In the genomic region with DNA sequence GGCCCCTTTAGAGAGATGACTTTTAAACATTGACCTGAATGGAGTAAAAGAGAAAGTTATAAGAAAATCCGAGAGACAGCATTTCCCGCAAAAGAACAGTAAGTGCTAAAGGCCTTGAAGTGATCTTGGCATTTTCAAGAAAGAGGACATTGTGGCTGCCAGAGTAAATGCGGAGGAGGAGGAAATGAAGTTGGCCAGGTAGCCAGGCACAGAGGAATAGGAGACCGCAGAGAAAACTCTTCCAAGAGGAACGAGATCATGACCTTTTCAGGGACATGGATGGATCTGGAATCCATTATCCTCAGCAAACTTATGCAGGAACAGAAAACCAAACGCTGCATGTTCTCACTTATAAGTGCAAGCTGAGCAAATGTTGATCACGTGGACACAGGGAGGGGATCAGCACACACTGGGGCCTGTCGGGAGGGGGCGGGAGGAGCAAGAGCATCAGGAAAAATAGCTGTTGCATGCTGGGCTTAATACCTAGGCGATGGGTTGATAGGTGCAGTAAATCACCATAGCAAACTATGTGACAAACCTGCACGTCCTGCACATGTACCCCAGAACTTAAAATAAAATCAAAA, we compare ENCODE assay signal across 15 cellular contexts. TPM values are rescaled to one million over a fixed set of nuclear protein-coding genes. Genes with fewer than 3 reads are reported as not detected.
DNase-seq lines count a peak whose midpoint lies in the region; ATAC-seq, FAIRE-seq and TF ChIP-seq lines count a peak whose summit lies in the region.
"Had no signal": no experiment of that assay in that cellular context is flagged by ENCODE, and none has a peak within 500 bp of the region (broad histone marks: within the 10 kb centered on the region; RNA-seq: fewer than 3 reads in every experiment).

No MANE protein-coding gene starts in this region.

- no peak overlapping the region for H3K4me3 Mint-ChIP-seq in MCF 10A (ENCODE audit: unreplicated experiment)
- no peak overlapping the region for H3K4me3 Mint-ChIP-seq in activated T-helper 17 cell treated with anti-CD3 and anti-CD28 coated beads, Interleukin-2, amount 50 U/mL, for 72 hours
- H3K4me3 Mint-ChIP-seq: neural crest cell had no signal

- H3K4me1 Mint-ChIP-seq in MCF 10A (ENCODE audit: insufficient read depth, unreplicated experiment): no peaks in the 10 kb centered on the region
- H3K4me1 Mint-ChIP-seq in activated T-helper 17 cell treated with anti-CD3 and anti-CD28 coated beads, Interleukin-2, amount 50 U/mL, for 72 hours: peaks cover 5% of the 10 kb centered on the region
- H3K4me1 Mint-ChIP-seq: neural crest cell had no signal

- no peak overlapping the region for H3K9ac ChIP-seq in kidney (ENCODE audit: low read length in 2 of 2)

- intact Hi-C loops in breast epithelium (cut with DNase I; ENCODE audit: low total_unique reads): no loop called here
- intact Hi-C loops in MCF 10A (cut with micrococcal nuclease): no loop called here
- intact Hi-C loops in kidney (cut with DNase I): no loop called here

- no peak for FAIRE-seq in kidney (lab: Jason Lieb, UNC)
- FAIRE-seq: endometrium had no signal

- POLR2A ChIA-PET in MCF 10A (lab: Yijun Ruan, JAX): interaction anchor here (0.6 kb wide), 1 partner anchor 19 kb away, joined by 4 read pairs; no protein-coding TSS in a partner anchor

- H3K4me1 ChIP-seq in breast epithelium (peaks cover 0 to 8% of the 10 kb centered on the region in 2 donors), kidney (ENCODE audit: control insufficient read depth in 1 of 2, insufficient read depth in 1 of 2, low read depth in 1 of 2, low read length in 2 of 2) (no peaks in the 10 kb centered on the region)
- H3K4me1 ChIP-seq: transverse colon had no signal

- H3K36me3 ChIP-seq in breast epithelium (no peaks in the 10 kb centered on the region), kidney (ENCODE audit: control insufficient read depth in 1 of 2, insufficient read depth in 2 of 2, low read length in 2 of 2) (no peaks in the 10 kb centered on the region)

- no peaks in the 10 kb centered on the region for H3K9me3 Mint-ChIP-seq in MCF 10A (ENCODE audit: unreplicated experiment)
- no peaks in the 10 kb centered on the region for H3K9me3 Mint-ChIP-seq in activated T-helper 17 cell treated with anti-CD3 and anti-CD28 coated beads, Interleukin-2, amount 50 U/mL, for 72 hours
- H3K9me3 Mint-ChIP-seq: neural crest cell had no signal

- DNase-seq in breast epithelium (ENCODE audit: low spot score in 2 of 2) (peak in 1 of 2 donors; percentile 50), MCF 10A (ENCODE audit: unreplicated experiment) (no peak), NCI-H510A treated with DMSO at 0.1 percent for 48 hours (lab: John Stamatoyannopoulos, UW) (peak; percentile 86), iris pigment epithelial cell (ENCODE audit: low read depth) (peak; percentile 7), dedifferentiated amniotic fluid mesenchymal stem cell (ENCODE audit: extremely low spot score) (no peak), kidney (no peak)
- DNase-seq in stimulated activated naive CD4-positive, alpha-beta T cell (lab: John Stamatoyannopoulos, UW): no peak
- DNase-seq: activated gamma-delta T cell treated with Interleukin-2 at 50 U/mL for 16 hours, DND-41, IMR-90, transverse colon had no signal

- no peak overlapping the region for H3K27ac Mint-ChIP-seq in MCF 10A (ENCODE audit: low read depth, unreplicated experiment)
- H3K27ac Mint-ChIP-seq in activated T-helper 17 cell treated with anti-CD3 and anti-CD28 coated beads, Interleukin-2, amount 50 U/mL, for 72 hours: no peak overlapping the region

- TF ChIP-seq POLR2A in breast epithelium (IDR thresholded peaks at IDR 0.05): no peak

- H3K9me3 ChIP-seq in breast epithelium: no peaks in the 10 kb centered on the region
- H3K9me3 ChIP-seq in kidney (ENCODE audit: control insufficient read depth in 1 of 2, low read length in 2 of 2): no peaks in the 10 kb centered on the region
- H3K9me3 ChIP-seq: transverse colon had no signal

- BruUV-seq in MCF 10A (replicated peaks; lab: Mats Ljungman, UMichigan): no TSS peak

- ATAC-seq in activated T-helper 17 cell treated with anti-CD3 and anti-CD28 coated beads, Interleukin-2, amount 50 U/mL, for 72 hours (replicated peaks): no peak
- ATAC-seq: left lobe of liver had no signal

- no peak overlapping the region for H3K4me3 ChIP-seq in breast epithelium
- H3K4me3 ChIP-seq in kidney (ENCODE audit: low read length in 2 of 2): no peak overlapping the region
- H3K4me3 ChIP-seq: transverse colon had no signal

- H3K27ac ChIP-seq in breast epithelium (peak overlapping the region; percentile 78 to 83), kidney (ENCODE audit: low read depth in 2 of 2, low read length in 2 of 2) (no peak overlapping the region)
- H3K27ac ChIP-seq: transverse colon had no signal

- TF ChIP-seq CTCF in breast epithelium (IDR thresholded peaks at IDR 0.05) (no peak), MCF 10A (IDR thresholded peaks at IDR 0.05; ENCODE audit: unreplicated experiment) (no peak), kidney (IDR thresholded peaks at IDR 0.05; ENCODE audit: borderline replicate concordance, extremely low read depth, insufficient read depth) (no peak)

- no peaks in the 10 kb centered on the region for H3K27me3 ChIP-seq in breast epithelium
- H3K27me3 ChIP-seq: transverse colon had no signal

- no peaks in the 10 kb centered on the region for H3K27me3 Mint-ChIP-seq in MCF 10A (ENCODE audit: insufficient read depth, unreplicated experiment)
- H3K27me3 Mint-ChIP-seq in activated T-helper 17 cell treated with anti-CD3 and anti-CD28 coated beads, Interleukin-2, amount 50 U/mL, for 72 hours: no peaks in the 10 kb centered on the region

- no peaks in the 10 kb centered on the region for H3K36me3 Mint-ChIP-seq in MCF 10A (ENCODE audit: insufficient read depth, unreplicated experiment)
- H3K36me3 Mint-ChIP-seq in activated T-helper 17 cell treated with anti-CD3 and anti-CD28 coated beads, Interleukin-2, amount 50 U/mL, for 72 hours (ENCODE audit: low read depth): peaks cover 5% of the 10 kb centered on the region

- CTCF ChIA-PET in MCF 10A (lab: Yijun Ruan, JAX): no interaction called here

RNA-seq across cellular contexts. Expression of a gene that starts 49.7 kb away (rescaled TPM):
- 10 to 100 TPM; 10.2 to 31.3 (median 18.4) TPM for total RNA-seq in breast epithelium
- 0.63 and 0.93 TPM in 2 replicates for total RNA-seq in MCF 10A (2022)
- total RNA-seq in activated T-helper 17 cell treated with anti-CD3 and anti-CD28 coated beads, Interleukin-2, amount 50 U/mL, for 72 hours: 1 to 10 TPM; 6.7 to 7.0 TPM
- total RNA-seq in kidney: 8.3 TPM
- 1.7 TPM for polyA plus RNA-seq in kidney (ENCODE audit: insufficient read depth, low read depth, low replicate concordance)

RNA-seq across cellular contexts. Expression of a gene that starts 51.3 kb away (rescaled TPM):
- total RNA-seq in breast epithelium (1 to 10 TPM; 5.2 to 6.9 (median 6.6) TPM), MCF 10A (2022) (not detected in 2 replicates), kidney (5.2 TPM)
- total RNA-seq in activated T-helper 17 cell treated with anti-CD3 and anti-CD28 coated beads, Interleukin-2, amount 50 U/mL, for 72 hours: 10 to 100 TPM; 17.5 to 21.6 TPM
- 3.1 TPM for polyA plus RNA-seq in kidney (ENCODE audit: insufficient read depth, low read depth, low replicate concordance)

Comparison
In these comparisons a context has a peak if more than half of its experiments do, and no peak if none do; other contexts are left out.
1. DNase-seq: peak in NCI-H510A treated with DMSO at 0.1 percent for 48 hours (single experiment) and iris pigment epithelial cell (single experiment); none in MCF 10A (single experiment), dedifferentiated amniotic fluid mesenchymal stem cell (single experiment), stimulated activated naive CD4-positive, alpha-beta T cell (0 of 6) and kidney (single experiment).
2. H3K27ac ChIP-seq: peak in breast epithelium (2 of 2); none in kidney (0 of 2).